Comparison of ENCODE assay signal across 1 cellular context in the genomic region with DNA sequence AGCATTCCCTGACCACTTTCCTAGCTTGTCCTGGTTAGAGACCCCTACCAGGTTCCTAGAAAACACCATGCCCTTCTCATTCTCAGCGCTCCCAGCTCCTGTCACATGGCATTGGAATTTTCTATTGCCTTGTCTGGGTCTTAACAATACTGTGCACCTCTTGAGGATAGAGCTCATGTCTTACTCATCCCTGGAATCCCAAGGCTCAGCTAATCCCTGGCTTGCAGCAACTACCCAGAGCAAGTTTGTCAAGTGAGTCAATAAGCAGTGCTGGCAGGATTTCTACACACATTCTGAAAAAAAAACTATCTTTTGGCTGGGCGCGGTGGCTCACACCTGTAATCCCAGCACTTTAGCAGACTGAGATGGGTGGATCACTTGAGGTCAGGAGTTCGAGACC.
TF ChIP-seq lines count a peak whose summit lies in the region.

No MANE protein-coding gene starts in this region.

TF ChIP-seq in IMR-90, 13 proteins besides CTCF, POLR2A, EP300 and RAD21 (continued from another document):
- TF ChIP-seq USF2 (IDR thresholded peaks at IDR 0.05; ENCODE audit: low read depth, low read length) (peak; percentile 81), FOS (IDR thresholded peaks at IDR 0.05; ENCODE audit: low read depth, low read length) (peak; percentile 70), CHD1 (IDR thresholded peaks at IDR 0.05; ENCODE audit: low read depth, low read length) (no peak), RCOR1 (IDR thresholded peaks at IDR 0.05; ENCODE audit: insufficient replicate concordance, low read length) (peak; percentile 64), BHLHE40 (IDR thresholded peaks at IDR 0.05; ENCODE audit: low read depth, low read length) (peak; percentile 44; the same call in 1 of the 2 replicates)
